Comparison of ENCODE assay signal across 1 cellular context in the genomic region with DNA sequence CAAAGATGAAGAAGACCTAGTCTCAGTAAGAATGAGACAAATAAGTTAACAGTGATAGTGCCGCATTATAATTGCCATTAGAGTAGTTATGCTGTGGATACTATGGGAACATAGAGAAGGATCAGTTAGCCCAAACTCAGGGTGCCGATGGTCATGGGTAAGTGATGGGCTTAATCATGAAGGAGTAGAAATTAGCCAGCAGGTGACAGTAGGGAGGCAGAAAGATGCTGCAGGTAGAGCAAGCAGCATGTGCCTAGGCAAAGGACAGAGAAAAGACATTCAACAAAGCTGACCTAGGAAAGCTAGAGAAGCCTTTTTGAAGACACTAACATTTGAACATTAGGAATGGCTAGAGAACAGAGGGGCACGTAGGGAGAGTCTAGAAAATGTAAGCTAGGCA.
TF ChIP-seq lines count a peak whose summit lies in the region.

No MANE protein-coding gene starts in this region.

TF ChIP-seq in GM23338, 12 proteins besides CTCF, POLR2A, EP300 and RAD21 (continued from another document):
- no peak for TF ChIP-seq CREB1 (CRISPR knock-in tag; IDR thresholded peaks at IDR 0.05; ENCODE audit: low read depth)
- TF ChIP-seq, protein P1, sequence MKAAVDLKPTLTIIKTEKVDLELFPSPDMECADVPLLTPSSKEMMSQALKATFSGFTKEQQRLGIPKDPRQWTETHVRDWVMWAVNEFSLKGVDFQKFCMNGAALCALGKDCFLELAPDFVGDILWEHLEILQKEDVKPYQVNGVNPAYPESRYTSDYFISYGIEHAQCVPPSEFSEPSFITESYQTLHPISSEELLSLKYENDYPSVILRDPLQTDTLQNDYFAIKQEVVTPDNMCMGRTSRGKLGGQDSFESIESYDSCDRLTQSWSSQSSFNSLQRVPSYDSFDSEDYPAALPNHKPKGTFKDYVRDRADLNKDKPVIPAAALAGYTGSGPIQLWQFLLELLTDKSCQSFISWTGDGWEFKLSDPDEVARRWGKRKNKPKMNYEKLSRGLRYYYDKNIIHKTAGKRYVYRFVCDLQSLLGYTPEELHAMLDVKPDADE (IDR thresholded peaks at IDR 0.05): no peak
- no peak for TF ChIP-seq EZH2 (IDR thresholded peaks at IDR 0.05; ENCODE audit: low read depth, unreplicated experiment)
- no peak for TF ChIP-seq ZNF114 (CRISPR knock-in tag; IDR thresholded peaks at IDR 0.05)
- TF ChIP-seq NANOG (IDR thresholded peaks at IDR 0.05; ENCODE audit: borderline replicate concordance): no peak
- TF ChIP-seq JUNB (IDR thresholded peaks at IDR 0.05; ENCODE audit: unreplicated experiment): no peak
